1 cellular context compared by ENCODE assay signal in genomic region chr15:79213650-79214049, GRCh38.
TF ChIP-seq lines count a peak whose summit lies in the region.

No MANE protein-coding gene starts in this region.

TF ChIP-seq in GM23338, 12 proteins besides CTCF, POLR2A, EP300 and RAD21:
- TF ChIP-seq ZNF462 (CRISPR knock-in tag; IDR thresholded peaks at IDR 0.05) (no peak), ZNF114 (CRISPR knock-in tag; IDR thresholded peaks at IDR 0.05) (no peak), JUNB (IDR thresholded peaks at IDR 0.05; ENCODE audit: unreplicated experiment) (no peak), ETS1 (IDR thresholded peaks at IDR 0.05) (no peak), REST (IDR thresholded peaks at IDR 0.05; ENCODE audit: unreplicated experiment) (no peak), EZH2 (IDR thresholded peaks at IDR 0.05; ENCODE audit: low read depth, unreplicated experiment) (no peak), ZNF331 (CRISPR knock-in tag; IDR thresholded peaks at IDR 0.05; ENCODE audit: low read depth) (no peak), POLR2AphosphoS5 (IDR thresholded peaks at IDR 0.05; ENCODE audit: low read depth) (no peak), STAT1 (IDR thresholded peaks at IDR 0.05; ENCODE audit: unreplicated experiment) (no peak), NANOG (IDR thresholded peaks at IDR 0.05; ENCODE audit: borderline replicate concordance) (no peak), EZH2phosphoT487 (IDR thresholded peaks at IDR 0.05; ENCODE audit: unreplicated experiment) (no peak), CREB1 (CRISPR knock-in tag; IDR thresholded peaks at IDR 0.05; ENCODE audit: low read depth) (no peak)
